In genomic region chr13:42041684-42042035, GRCh38 we compare ENCODE assay signal across 8 cellular contexts. TPM values are rescaled to one million over a fixed set of nuclear protein-coding genes. Genes with fewer than 3 reads are reported as not detected.
DNase-seq lines count a peak whose midpoint lies in the region; ATAC-seq and TF ChIP-seq lines count a peak whose summit lies in the region.

No MANE protein-coding gene starts in this region.

- WGBS in ectodermal cell, 2 experiments, result 0 to 1% methylated on average over 16 of the region's 16 CpGs
- WGBS in lower leg skin, 2 donors, result 2 to 4% methylated on average over 16 of the region's 16 CpGs
- WGBS in suprapubic skin, result 5% methylated on average over 16 of the region's 16 CpGs

- H3K9me3 Mint-ChIP-seq in activated T-cell treated with anti-CD3 and anti-CD28 coated beads, Interleukin-2, amount 50 U/mL, for 4 hours, result no peaks in the 10 kb centered on the region

- H3K4me1 Mint-ChIP-seq in activated T-cell treated with anti-CD3 and anti-CD28 coated beads, Interleukin-2, amount 50 U/mL, for 4 hours (ENCODE audit: low read depth), result peaks cover 19% of the 10 kb centered on the region

- H3K4me1 ChIP-seq in RWPE2 (ENCODE audit: insufficient read depth, poor library complexity, severe bottlenecking) (peaks cover 15% of the 10 kb centered on the region), ectodermal cell (ENCODE audit: control insufficient read depth, insufficient read depth, low read length) (peaks cover 13% of the 10 kb centered on the region), suprapubic skin (peaks cover 19% of the 10 kb centered on the region)

- peak overlapping the region; percentile 87 for H3K4me3 ChIP-seq in RWPE2 (ENCODE audit: severe bottlenecking)
- H3K4me3 ChIP-seq in ectodermal cell (ENCODE audit: insufficient read depth, low read depth, low read length), result peak overlapping the region; percentile 74
- H3K4me3 ChIP-seq in lower leg skin (ENCODE audit: low read depth, poor library complexity, severe bottlenecking), result peak overlapping the region; percentile 71
- peak overlapping the region; percentile 85 for H3K4me3 ChIP-seq in suprapubic skin

- ATAC-seq in activated T-cell treated with anti-CD3 and anti-CD28 coated beads, Interleukin-2, amount 50 U/mL, for 4 hours, result no peak
- peak; percentile 24 for ATAC-seq in HG03039 (IDR thresholded peaks at IDR 0.05; ENCODE audit: unreplicated experiment)
- peak; percentile 53 for ATAC-seq in RWPE2 (ENCODE audit: low read depth)
- no peak for ATAC-seq in GM18519 (IDR thresholded peaks at IDR 0.05; ENCODE audit: low FRiP score, unreplicated experiment)

- no peaks in the 10 kb centered on the region for H3K27me3 Mint-ChIP-seq in activated T-cell treated with anti-CD3 and anti-CD28 coated beads, Interleukin-2, amount 50 U/mL, for 4 hours (ENCODE audit: low read depth)

- H3K36me3 ChIP-seq in RWPE2 (ENCODE audit: low read depth), result no peaks in the 10 kb centered on the region
- no peaks in the 10 kb centered on the region for H3K36me3 ChIP-seq in ectodermal cell (ENCODE audit: control insufficient read depth, insufficient read depth, low read length)
- no peaks in the 10 kb centered on the region for H3K36me3 ChIP-seq in suprapubic skin

- DNase-seq in activated T-cell treated with anti-CD3 and anti-CD28 coated beads, Interleukin-2, amount 50 U/mL, for 4 hours, result no peak
- DNase-seq in activated T-cell treated with anti-CD3 and anti-CD28 coated beads, Interleukin-2, amount 50 U/mL, for 1 hour, result no peak
- DNase-seq in RWPE2 (ENCODE audit: low spot score) (peak; percentile 61), lower leg skin (ENCODE audit: low spot score in 2 of 2) (peak; percentile 45 to 89), suprapubic skin (ENCODE audit: low spot score in 2 of 2) (no peak)

- H3K27me3 ChIP-seq in RWPE2 (ENCODE audit: insufficient read depth, poor library complexity, severe bottlenecking), result no peaks in the 10 kb centered on the region
- H3K27me3 ChIP-seq in ectodermal cell (ENCODE audit: control insufficient read depth, insufficient read depth, low read length, poor library complexity, severe bottlenecking), result peaks cover 74% of the 10 kb centered on the region
- H3K27me3 ChIP-seq in suprapubic skin, result no peaks in the 10 kb centered on the region

- no peak for TF ChIP-seq POLR2A in lower leg skin (IDR thresholded peaks at IDR 0.05)
- TF ChIP-seq POLR2A in suprapubic skin (IDR thresholded peaks at IDR 0.05), result no peak

- no peaks in the 10 kb centered on the region for H3K9me3 ChIP-seq in RWPE2 (ENCODE audit: severe bottlenecking)
- H3K9me3 ChIP-seq in ectodermal cell (ENCODE audit: control insufficient read depth, low read length), result no peaks in the 10 kb centered on the region
- no peaks in the 10 kb centered on the region for H3K9me3 ChIP-seq in suprapubic skin

- TF ChIP-seq EP300 in suprapubic skin (IDR thresholded peaks at IDR 0.05), result no peak

- TF ChIP-seq CTCF in RWPE2 (IDR thresholded peaks at IDR 0.05; ENCODE audit: poor library complexity, severe bottlenecking) (peak; percentile 50), lower leg skin (IDR thresholded peaks at IDR 0.05) (no peak), suprapubic skin (IDR thresholded peaks at IDR 0.05) (peak in 1 of 2 donors; percentile 30)

- peak overlapping the region; percentile 84 for H3K4me3 Mint-ChIP-seq in activated T-cell treated with anti-CD3 and anti-CD28 coated beads, Interleukin-2, amount 50 U/mL, for 4 hours

- intact Hi-C loops in lower leg skin (cut with DNase I; ENCODE audit: low total_unique reads), result loop anchor here (10.0 kb wide), 1 partner anchor 77 kb away; the partner anchor contains the start of gene VWA8

- H3K36me3 Mint-ChIP-seq in activated T-cell treated with anti-CD3 and anti-CD28 coated beads, Interleukin-2, amount 50 U/mL, for 4 hours (ENCODE audit: insufficient read depth), result no peaks in the 10 kb centered on the region

- peak overlapping the region; percentile 85 for H3K27ac ChIP-seq in RWPE2 (ENCODE audit: poor library complexity, severe bottlenecking)
- H3K27ac ChIP-seq in ectodermal cell (ENCODE audit: insufficient read depth, low read depth, low read length, poor library complexity, severe bottlenecking), result no peak overlapping the region
- no peak overlapping the region for H3K27ac ChIP-seq in suprapubic skin

RNA-seq across cellular contexts. Expression of gene DGKH, which starts 6.8 kb away (rescaled TPM):
- 1 to 10 TPM; 5.1 to 5.7 (median 5.6) TPM for total RNA-seq in activated T-cell treated with anti-CD3 and anti-CD28 coated beads, Interleukin-2, amount 50 U/mL, for 4 hours
- polyA plus RNA-seq in ectodermal cell (2013, experiment 1 of 4), result 3.0 TPM
- 3.8 TPM for polyA plus RNA-seq in ectodermal cell (2013, experiment 2 of 4)
- 2.3 TPM for polyA plus RNA-seq in ectodermal cell (2013, experiment 3 of 4)
- 2.7 TPM for polyA plus RNA-seq in ectodermal cell (2013, experiment 4 of 4)
- total RNA-seq in lower leg skin (10 to 100 TPM in 3 of 4 donors, 1 to 10 TPM in 1; 8.8 to 17.0 (median 10.9) TPM), suprapubic skin (10 to 100 TPM; 14.8 to 28.0 (median 16.9) TPM)

Comparison
In these comparisons a context has a peak if more than half of its experiments do, and no peak if none do; other contexts are left out.
1. ATAC-seq: peak in HG03039 (single experiment) and RWPE2 (single experiment); none in activated T-cell treated with anti-CD3 and anti-CD28 coated beads, Interleukin-2, amount 50 U/mL, for 4 hours (0 of 2) and GM18519 (single experiment).
2. DNase-seq: peak in RWPE2 (single experiment) and lower leg skin (2 of 2); none in activated T-cell treated with anti-CD3 and anti-CD28 coated beads, Interleukin-2, amount 50 U/mL, for 4 hours (single experiment), activated T-cell treated with anti-CD3 and anti-CD28 coated beads, Interleukin-2, amount 50 U/mL, for 1 hour (single experiment) and suprapubic skin (0 of 2).
3. Peak in every context shown above with its lines, with median percentiles within 50 percentile points of each other: H3K4me3 ChIP-seq.